ENCODE assay signal across 11 cellular contexts in the genomic region with DNA sequence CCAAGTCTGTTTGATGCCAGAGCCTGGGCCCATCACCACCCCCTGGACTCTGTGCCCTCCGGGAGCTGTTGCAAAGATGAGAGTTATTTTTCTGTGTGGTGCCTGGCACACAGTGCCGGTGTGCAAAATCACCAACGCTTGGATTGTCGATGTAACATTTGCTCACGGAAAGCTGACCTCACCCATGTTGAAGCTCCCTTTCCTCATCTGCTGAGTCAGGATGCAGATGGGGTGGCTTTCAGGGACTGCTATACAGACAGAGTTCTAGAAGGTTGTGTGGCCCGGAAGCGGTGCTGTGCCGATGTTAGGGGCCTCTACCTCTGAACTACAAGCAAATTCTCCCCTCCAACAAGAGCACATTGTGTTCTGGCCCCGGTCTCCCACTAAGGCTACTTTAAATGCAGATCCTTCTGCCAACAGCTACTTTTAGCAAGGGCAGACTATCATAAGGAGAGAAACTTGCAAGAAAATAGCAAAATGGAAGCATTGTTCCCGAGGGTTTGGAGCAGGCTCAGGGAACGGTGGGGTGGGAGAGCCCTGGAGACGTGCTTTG. TPM values are rescaled to one million over a fixed set of nuclear protein-coding genes. Genes with fewer than 3 reads are reported as not detected.
A peak's percentile ranks its signal among the peaks of the same experiment; 100 is the strongest.
DNase-seq lines count a peak whose midpoint lies in the region; ATAC-seq and TF ChIP-seq lines count a peak whose summit lies in the region.
"Had no signal": no experiment of that assay in that cellular context is flagged by ENCODE, and none has a peak within 500 bp of the region (broad histone marks: within the 10 kb centered on the region; RNA-seq: fewer than 3 reads in every experiment).

No MANE protein-coding gene starts in this region.

- intact Hi-C loops in body of pancreas (cut with DNase I) (no loop called here), left ventricle myocardium superior (cut with micrococcal nuclease) (no loop called here), gastrocnemius medialis (cut with DNase I; ENCODE audit: low total_unique reads) (no loop called here), mucosa of descending colon (cut with DNase I, micrococcal nuclease) (no loop called here), stomach (cut with DNase I; ENCODE audit: low total_unique reads) (no loop called here)

- WGBS in body of pancreas, 2 donors = 45 to 55% methylated on average over 12 of the region's 12 CpGs
- WGBS in stomach, 5 donors = 57 to 72% (median 62%) methylated on average over 12 of the region's 12 CpGs

- H3K27me3 ChIP-seq in body of pancreas (no peaks in the 10 kb centered on the region), gastrocnemius medialis (no peaks in the 10 kb centered on the region), stomach (peaks cover 0 to 27% (median 0%) of the 10 kb centered on the region in 3 donors)

- no peak for TF ChIP-seq EP300 in stomach (IDR thresholded peaks at IDR 0.05)

- no peak for TF ChIP-seq POLR2A in body of pancreas (IDR thresholded peaks at IDR 0.05)
- no peak for TF ChIP-seq POLR2A in gastrocnemius medialis (IDR thresholded peaks at IDR 0.05)
- TF ChIP-seq POLR2A in stomach (IDR thresholded peaks at IDR 0.05) = no peak

- H3K9me3 ChIP-seq in body of pancreas (no peaks in the 10 kb centered on the region), gastrocnemius medialis (no peaks in the 10 kb centered on the region), mucosa of descending colon (no peaks in the 10 kb centered on the region), stomach (no peaks in the 10 kb centered on the region)

- H3K4me3 ChIP-seq in body of pancreas (no peak overlapping the region), gastrocnemius medialis (no peak overlapping the region), mucosa of descending colon (no peak overlapping the region), stomach (no peak overlapping the region)

- no peaks in the 10 kb centered on the region for H3K36me3 ChIP-seq in body of pancreas (replicated peaks in 1 of 2; ENCODE audit: insufficient read depth in 1 of 2, low read depth in 2 of 2)
- no peaks in the 10 kb centered on the region for H3K36me3 ChIP-seq in gastrocnemius medialis
- H3K36me3 ChIP-seq in mucosa of descending colon (ENCODE audit: low read depth) = no peaks in the 10 kb centered on the region
- no peaks in the 10 kb centered on the region for H3K36me3 ChIP-seq in stomach

- in situ Hi-C loops in G401 (cut with HindIII; ENCODE audit: low sequenced_read_pairs) (no loop called here), gastrocnemius medialis (cut with MboI; ENCODE audit: low sequenced_read_pairs in 4 of 4) (loop anchor here in 1 of 4 donors (25.0 kb wide), 1 partner anchor 109 kb away; no protein-coding TSS in a partner anchor)

- no peak for ATAC-seq in body of pancreas
- ATAC-seq in left ventricle myocardium superior = peak; percentile 39
- ATAC-seq in gastrocnemius medialis = no peak
- ATAC-seq in mucosa of descending colon = no peak
- ATAC-seq in HG03378 (IDR thresholded peaks at IDR 0.05; ENCODE audit: unreplicated experiment) = no peak
- ATAC-seq in GM21737 (IDR thresholded peaks at IDR 0.05; ENCODE audit: unreplicated experiment) = no peak

- H3K27ac ChIP-seq in body of pancreas = no peak overlapping the region
- peak overlapping the region in 3 of 4 donors; percentile 14 to 48 (median 43) for H3K27ac ChIP-seq in gastrocnemius medialis
- H3K27ac ChIP-seq in stomach = no peak overlapping the region

- no peaks in the 10 kb centered on the region for H3K4me1 ChIP-seq in body of pancreas
- peaks cover 5 to 7% of the 10 kb centered on the region in 2 donors for H3K4me1 ChIP-seq in gastrocnemius medialis
- no peaks in the 10 kb centered on the region for H3K4me1 ChIP-seq in mucosa of descending colon (ENCODE audit: low read depth)
- H3K4me1 ChIP-seq in stomach = peaks cover 0 to 14% (median 0%) of the 10 kb centered on the region in 4 donors

- DNase-seq in G401 (ENCODE audit: low spot score) (peak; percentile 14), body of pancreas (peak in 3 of 4 donors; percentile 8 to 15 (median 10)), left ventricle myocardium superior (no peak), gastrocnemius medialis (peak in 1 of 2 donors; percentile 35), mucosa of descending colon (no peak), stomach (no peak)
- DNase-seq: activated CD4-positive, alpha-beta memory T cell treated with anti-CD3 and anti-CD28 coated beads for 36 hours; Karpas-422; stimulated activated naive CD4-positive, alpha-beta T cell had no signal

- no peak for TF ChIP-seq CTCF in body of pancreas (IDR thresholded peaks at IDR 0.05)
- no peak for TF ChIP-seq CTCF in gastrocnemius medialis (IDR thresholded peaks at IDR 0.05 in 4 of 5, conservative IDR thresholded peaks at IDR 0.05 in 1 of 5)
- TF ChIP-seq CTCF in mucosa of descending colon (IDR thresholded peaks at IDR 0.05) = no peak
- TF ChIP-seq CTCF in stomach (IDR thresholded peaks at IDR 0.05) = no peak

RNA-seq across cellular contexts. Expression of a gene that starts 34.0 kb away (rescaled TPM):
- total RNA-seq in G401 (2014; rRNA removed; shearing (Covaris generic)) = not detected in 2 replicates
- total RNA-seq in body of pancreas = 1 to 10 TPM in 1 of 2 donors, under 1 TPM in 1; 0.52 to 3.6 TPM
- 1.4 TPM for total RNA-seq in left ventricle myocardium superior
- total RNA-seq in gastrocnemius medialis = 1 to 10 TPM in 2 of 4 donors, under 1 TPM in 2; 0.60 to 4.0 (median 0.99) TPM
- 10 to 100 TPM; 14.3 to 22.3 (median 19.5) TPM for total RNA-seq in mucosa of descending colon
- 10 to 100 TPM in 2 of 5 donors, 1 to 10 TPM in 3; 1.8 to 86.2 (median 3.2) TPM for total RNA-seq in stomach
- 10 to 100 TPM in 1 of 3 donors, 1 to 10 TPM in 2; 5.3 to 13.3 (median 5.7) TPM for polyA plus RNA-seq in stomach
- total RNA-seq: activated CD4-positive, alpha-beta memory T cell treated with anti-CD3 and anti-CD28 coated beads for 36 hours had no signal

Comparison
In these comparisons a context has a peak if more than half of its experiments do, and no peak if none do; other contexts are left out.
1. DNase-seq: peak in G401 (single experiment) and body of pancreas (3 of 4); none in left ventricle myocardium superior (single experiment), mucosa of descending colon (0 of 3) and stomach (single experiment).
2. H3K27ac ChIP-seq: peak in gastrocnemius medialis (3 of 4); none in body of pancreas (0 of 4) and stomach (0 of 5).